Comparison of ENCODE assay signal across 7 cellular contexts in the genomic region with DNA sequence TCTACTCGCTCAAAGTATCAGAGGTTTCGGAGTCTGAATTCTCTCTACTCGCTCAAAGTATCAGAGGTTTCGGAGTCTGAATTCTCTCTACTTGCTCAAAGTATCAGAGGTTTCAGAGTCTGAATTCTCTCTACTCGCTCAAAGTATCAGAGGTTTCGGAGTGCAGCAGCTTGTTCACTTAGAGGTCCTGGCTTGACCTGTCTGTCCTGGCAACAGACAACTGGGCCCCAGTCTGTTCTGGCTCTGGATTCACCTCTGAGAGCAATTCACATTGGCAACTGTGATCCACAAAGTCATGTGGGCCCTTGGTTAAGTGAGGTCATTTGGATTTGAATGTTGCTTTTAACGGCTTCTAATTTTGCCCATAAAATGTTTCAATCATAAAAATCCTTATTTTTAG.
"Had no signal": no experiment of that assay in that cellular context is flagged by ENCODE, and none has a peak within 500 bp of the region (broad histone marks: within the 10 kb centered on the region; RNA-seq: fewer than 3 reads in every experiment).

No MANE protein-coding gene starts in this region.

- H3K4me3 ChIP-seq: K562 had no signal

- H3K27ac ChIP-seq: HL-60 had no signal

- ATAC-seq: HepG2, K562 had no signal

- DNase-seq: IMR-90, KBM-7, KG1 had no signal

- H3K27ac Mint-ChIP-seq: IgD-negative memory B cell had no signal

- H3K4me3 Mint-ChIP-seq: IgD-negative memory B cell had no signal
